Comparison of ENCODE assay signal across 1 cellular context in genomic region chr15:97683816-97684215, GRCh38.
TF ChIP-seq lines count a peak whose summit lies in the region.

No MANE protein-coding gene starts in this region.

TF ChIP-seq in GM23338, 12 proteins besides CTCF, POLR2A, EP300 and RAD21 (continued from another document):
- TF ChIP-seq REST (IDR thresholded peaks at IDR 0.05; ENCODE audit: unreplicated experiment) (no peak), CREB1 (CRISPR knock-in tag; IDR thresholded peaks at IDR 0.05; ENCODE audit: low read depth) (no peak)
